In the genomic region with DNA sequence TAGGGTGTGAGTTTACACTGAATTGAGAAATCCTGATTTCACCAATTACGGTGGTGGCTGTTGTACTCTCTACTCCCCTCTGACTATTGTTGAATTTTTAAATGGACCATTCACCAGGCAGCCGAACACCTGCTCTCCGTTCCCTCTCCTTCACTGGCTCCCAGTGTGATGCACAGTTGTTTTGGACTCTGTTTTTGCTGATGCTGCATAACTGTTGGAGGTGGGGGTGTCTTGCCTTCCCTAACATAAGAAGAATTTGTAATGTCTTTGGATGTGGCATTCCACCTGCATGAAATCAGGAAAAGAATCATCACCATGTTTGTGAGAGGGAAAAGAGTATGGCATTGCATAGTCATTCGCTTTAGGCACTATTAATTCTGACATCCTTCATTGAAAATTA, we compare ENCODE assay signal across 15 cellular contexts.
DNase-seq lines count a peak whose midpoint lies in the region; ATAC-seq, FAIRE-seq and TF ChIP-seq lines count a peak whose summit lies in the region.
"Had no signal": no experiment of that assay in that cellular context is flagged by ENCODE, and none has a peak within 500 bp of the region (broad histone marks: within the 10 kb centered on the region; RNA-seq: fewer than 3 reads in every experiment).

No MANE protein-coding gene starts in this region.

- peak overlapping the region; percentile 3 for H2AFZ ChIP-seq in neural progenitor cell (replicated peaks)

- H3K4me2 ChIP-seq in neural progenitor cell = no peak overlapping the region

- H3K27me3 Mint-ChIP-seq in neural progenitor cell (ENCODE audit: insufficient read depth, low read depth) = no peaks in the 10 kb centered on the region

- H3K4me3 ChIP-seq in neural progenitor cell (no peak overlapping the region), coronary artery (no peak overlapping the region), right cardiac atrium (ENCODE audit: low read length) (no peak overlapping the region)
- H3K4me3 ChIP-seq: Peyer's patch, SJCRH30 had no signal

- intact Hi-C loops in right cardiac atrium (cut with DNase I) = no loop called here

- H3K36me3 Mint-ChIP-seq in neural progenitor cell = no peaks in the 10 kb centered on the region
- H3K36me3 Mint-ChIP-seq: CD4-positive, CD25-positive, alpha-beta regulatory T cell had no signal

- no peaks in the 10 kb centered on the region for H3F3A ChIP-seq in neural progenitor cell (ENCODE audit: low read depth)

- no peak overlapping the region for H3K27ac Mint-ChIP-seq in neural progenitor cell
- H3K27ac Mint-ChIP-seq: CD4-positive, CD25-positive, alpha-beta regulatory T cell had no signal

- no peaks in the 10 kb centered on the region for H3K4me1 Mint-ChIP-seq in neural progenitor cell
- H3K4me1 Mint-ChIP-seq: CD4-positive, CD25-positive, alpha-beta regulatory T cell had no signal

- no peak overlapping the region for H3K4me3 Mint-ChIP-seq in neural progenitor cell
- H3K4me3 Mint-ChIP-seq: CD4-positive, CD25-positive, alpha-beta regulatory T cell had no signal

- H3K4me1 ChIP-seq in neural progenitor cell (peaks cover 3% of the 10 kb centered on the region), right cardiac atrium (ENCODE audit: control insufficient read depth, insufficient read depth, low read length) (no peaks in the 10 kb centered on the region)
- H3K4me1 ChIP-seq: Peyer's patch, SJCRH30 had no signal

- H3K9me3 Mint-ChIP-seq in neural progenitor cell = no peaks in the 10 kb centered on the region
- H3K9me3 Mint-ChIP-seq: CD4-positive, CD25-positive, alpha-beta regulatory T cell had no signal

- H3K27me3 ChIP-seq in neural progenitor cell = no peaks in the 10 kb centered on the region
- H3K27me3 ChIP-seq in right cardiac atrium (ENCODE audit: control insufficient read depth, insufficient read depth) = no peaks in the 10 kb centered on the region
- H3K27me3 ChIP-seq: Peyer's patch, SJCRH30 had no signal

- no peaks in the 10 kb centered on the region for H3K79me2 ChIP-seq in neural progenitor cell (ENCODE audit: low read depth)

- no peaks in the 10 kb centered on the region for H4K20me1 ChIP-seq in neural progenitor cell (ENCODE audit: low read depth)

- TF ChIP-seq CTCF in neural progenitor cell (IDR thresholded peaks at IDR 0.05) (no peak), coronary artery (IDR thresholded peaks at IDR 0.05) (no peak)

- H3K27ac ChIP-seq in neural progenitor cell (no peak overlapping the region), coronary artery (no peak overlapping the region), right cardiac atrium (ENCODE audit: low read length) (no peak overlapping the region)
- H3K27ac ChIP-seq: Peyer's patch, SJCRH30 had no signal

- DNase-seq in HTR-8/SVneo (ENCODE audit: insufficient read length, low spot score) (no peak), NCI-H1092 treated with DMSO at 0.1 percent for 48 hours (lab: John Stamatoyannopoulos, UW) (peak; percentile 26), NCI-H345 treated with DMSO at 0.1 percent for 48 hours (lab: John Stamatoyannopoulos, UW; ENCODE audit: unreplicated experiment) (peak; percentile 32), neural progenitor cell (ENCODE audit: low spot score) (no peak), coronary artery (ENCODE audit: low spot score) (no peak), KG1 (lab: John Stamatoyannopoulos, UW) (no peak), right cardiac atrium (no peak)
- DNase-seq: CD4-positive, CD25-positive, alpha-beta regulatory T cell; EL; GF-D8; H7; NCI-H69; Peyer's patch; SJCRH30; T-helper 9 cell had no signal

- peak; percentile 98 for FAIRE-seq in HTR-8/SVneo (lab: Jason Lieb, UNC)

- no peak for ATAC-seq in right cardiac atrium

- WGBS in right cardiac atrium = 86% methylated on average over 4 of the region's 4 CpGs

- no peaks in the 10 kb centered on the region for H3K36me3 ChIP-seq in neural progenitor cell
- H3K36me3 ChIP-seq: Peyer's patch, SJCRH30 had no signal

- no peaks in the 10 kb centered on the region for H3K9me3 ChIP-seq in neural progenitor cell (ENCODE audit: low read depth)
- H3K9me3 ChIP-seq in right cardiac atrium (ENCODE audit: control insufficient read depth, low read length) = no peaks in the 10 kb centered on the region
- H3K9me3 ChIP-seq: Peyer's patch, SJCRH30 had no signal

- no peak overlapping the region for H3K9ac ChIP-seq in neural progenitor cell

Comparison
In these comparisons a context has a peak if more than half of its experiments do, and no peak if none do; other contexts are left out.
1. DNase-seq: peak in NCI-H1092 treated with DMSO at 0.1 percent for 48 hours (single experiment) and NCI-H345 treated with DMSO at 0.1 percent for 48 hours (single experiment); none in HTR-8/SVneo (single experiment), neural progenitor cell (single experiment), coronary artery (single experiment), KG1 (single experiment) and right cardiac atrium (0 of 3).